In genomic region chr6:35522660-35523658, GRCh38 we compare ENCODE assay signal across 9 cellular contexts. TPM values are rescaled to one million over a fixed set of nuclear protein-coding genes. Genes with fewer than 3 reads are reported as not detected.
DNase-seq lines count a peak whose midpoint lies in the region; ATAC-seq, FAIRE-seq and TF ChIP-seq lines count a peak whose summit lies in the region.
"Had no signal": no experiment of that assay in that cellular context is flagged by ENCODE, and none has a peak within 500 bp of the region (broad histone marks: within the 10 kb centered on the region; RNA-seq: fewer than 3 reads in every experiment).

No MANE protein-coding gene starts in this region.

- H3K27me3 Mint-ChIP-seq in naive thymus-derived CD8-positive, alpha-beta T cell: no peaks in the 10 kb centered on the region

- FAIRE-seq in D721Med (lab: Jason Lieb, UNC): no peak

- no peak for DNase-seq in D721Med (ENCODE audit: insufficient read length, low spot score)
- peak; percentile 17 for DNase-seq in NOMO-1 treated with DMSO at 0.1 percent for 48 hours (lab: John Stamatoyannopoulos, UW; ENCODE audit: unreplicated experiment)
- DNase-seq in activated T-cell treated with anti-CD3 and anti-CD28 coated beads for 24 hours (ENCODE audit: low read depth): peak; percentile 76
- DNase-seq in naive thymus-derived CD8-positive, alpha-beta T cell: peak; percentile 60 to 85 (median 76)
- DNase-seq in stimulated activated CD8-positive, alpha-beta memory T cell treated with anti-CD3 and anti-CD28 coated beads, Interleukin-7, amount 100 ng/mL, for 48 hours (ENCODE audit: extremely low read depth in 1 of 2, low read depth in 1 of 2): peak; percentile 45 to 47

- peak overlapping the region in 9 of 10 donors; percentile 54 to 94 (median 76) for H3K27ac Mint-ChIP-seq in naive thymus-derived CD8-positive, alpha-beta T cell

- no peaks in the 10 kb centered on the region for H3K36me3 Mint-ChIP-seq in naive thymus-derived CD8-positive, alpha-beta T cell

- peaks cover 2 to 26% (median 24%) of the 10 kb centered on the region in 4 donors for H3K4me1 Mint-ChIP-seq in naive thymus-derived CD8-positive, alpha-beta T cell

- ATAC-seq in HG03159 (IDR thresholded peaks at IDR 0.05; ENCODE audit: unreplicated experiment): peak; percentile 57
- peak; percentile 83 for ATAC-seq in esophagus mucosa
- peak; percentile 94 for ATAC-seq in naive thymus-derived CD8-positive, alpha-beta T cell
- no peak for ATAC-seq in HG03196 (IDR thresholded peaks at IDR 0.05; ENCODE audit: unreplicated experiment)

- POLR2A ChIA-PET in naive thymus-derived CD8-positive, alpha-beta T cell (lab: Charles Lee): interaction anchor here (0.6 to 2.2 kb wide), 13 partner anchors 10 to 506 kb away, joined by 3 to 11 read pairs (median 4); partner anchors contain the start of genes ARMC12, PPARD, RPL10A and TEAD3

- H3K4me3 Mint-ChIP-seq in naive thymus-derived CD8-positive, alpha-beta T cell: peak overlapping the region; percentile 50 to 79 (median 68)

- peak; percentile 96 for TF ChIP-seq CTCF in D721Med (IDR thresholded peaks at IDR 0.05; ENCODE audit: insufficient read depth, missing control alignments)

- no peaks in the 10 kb centered on the region for H3K9me3 Mint-ChIP-seq in naive thymus-derived CD8-positive, alpha-beta T cell

RNA-seq across cellular contexts. Expression of gene TULP1, which starts 10.3 kb away (rescaled TPM):
- total RNA-seq in esophagus mucosa: not detected
- not detected for total RNA-seq in naive thymus-derived CD8-positive, alpha-beta T cell
- not detected for polyA plus RNA-seq in naive thymus-derived CD8-positive, alpha-beta T cell
- total RNA-seq: glomerular endothelial cell had no signal

RNA-seq across cellular contexts. Expression of gene TEAD3, which starts 26.1 kb away (rescaled TPM):
- total RNA-seq in esophagus mucosa: 21.7 TPM
- under 1 TPM; 0.47 to 0.58 TPM for total RNA-seq in naive thymus-derived CD8-positive, alpha-beta T cell
- polyA plus RNA-seq in naive thymus-derived CD8-positive, alpha-beta T cell: under 1 TPM; 0.05 to 0.16 (median 0.15) TPM

RNA-seq across cellular contexts. Expression of gene RPL10A, which starts 54.8 kb away (rescaled TPM):
- 1,723 TPM for total RNA-seq in esophagus mucosa
- 1,000 to 10,000 TPM; 2,013 to 2,044 TPM for total RNA-seq in naive thymus-derived CD8-positive, alpha-beta T cell
- 1,000 to 10,000 TPM; 1,376 to 1,445 (median 1,413) TPM for polyA plus RNA-seq in naive thymus-derived CD8-positive, alpha-beta T cell

Comparison
In these comparisons a context has a peak if more than half of its experiments do, and no peak if none do; other contexts are left out.
1. RNA of gene TEAD3, which starts 26.1 kb away (total RNA-seq): 21.7 TPM in esophagus mucosa (single experiment); 0.47 to 0.58 TPM in naive thymus-derived CD8-positive, alpha-beta T cell; every median in the first group is over 10 times any median in the second.